Comparison of ENCODE assay signal across 8 cellular contexts in genomic region chr17:8138672-8139371, GRCh38. TPM values are rescaled to one million over a fixed set of nuclear protein-coding genes. Genes with fewer than 3 reads are reported as not detected.
DNase-seq lines count a peak whose midpoint lies in the region; TF ChIP-seq lines count a peak whose summit lies in the region.

No MANE protein-coding gene starts in this region.

- no peaks in the 10 kb centered on the region for H3K27me3 ChIP-seq in endocrine pancreas (ENCODE audit: control insufficient read depth, insufficient read depth, low read length)

- peak; percentile 81 for TF ChIP-seq CTCF in GM20000 (IDR thresholded peaks at IDR 0.05; ENCODE audit: extremely low read depth, missing control alignments)

- H3K4me3 ChIP-seq in endocrine pancreas (ENCODE audit: control insufficient read depth, insufficient read depth, low read length) = peak overlapping the region; percentile 55

- no peaks in the 10 kb centered on the region for H3K36me3 ChIP-seq in endocrine pancreas (ENCODE audit: control insufficient read depth, insufficient read depth, low read length)

- no peaks in the 10 kb centered on the region for H3K4me1 ChIP-seq in endocrine pancreas (ENCODE audit: control insufficient read depth, insufficient read depth, low read length)

- DNase-seq in COR-L47 (lab: John Stamatoyannopoulos, UW) (peak; percentile 85), GM20000 (ENCODE audit: low spot score) (peak; percentile 91), HT-29 (ENCODE audit: low spot score) (peak; percentile 96), mesenteric fat pad (ENCODE audit: low spot score) (peak; percentile 97)
- peak; percentile 77 for DNase-seq in NK-92 treated with Interleukin-12 subunit alpha and Interleukin-12 subunit beta, amount 100 ng/mL, for 24 hours (lab: John Stamatoyannopoulos, UW)
- DNase-seq in activated CD8-positive, alpha-beta memory T cell treated with anti-CD3 and anti-CD28 coated beads for 48 hours (ENCODE audit: low read depth in 2 of 3, low spot score in 2 of 3) = peak in 2 of 3 experiments; percentile 95 to 100
- peak; percentile 91 for DNase-seq in stimulated activated CD8-positive, alpha-beta memory T cell treated with anti-CD3 and anti-CD28 coated beads, Interleukin-15, amount 100 ng/mL, for 1 hour (ENCODE audit: low read depth)

- no peak overlapping the region for H3K9ac ChIP-seq in endocrine pancreas (ENCODE audit: control insufficient read depth, insufficient read depth, low read length)

- H3K9me3 ChIP-seq in endocrine pancreas (ENCODE audit: control insufficient read depth, low read length) = no peaks in the 10 kb centered on the region

RNA-seq across cellular contexts. Expression of gene PER1, which starts 13.4 kb away (rescaled TPM):
- total RNA-seq in HT-29 (2014; rRNA removed; shearing (Covaris generic)) = 37.1 and 43.5 TPM in 2 replicates
- total RNA-seq in mesenteric fat pad = 316 TPM

RNA-seq across cellular contexts. Expression of gene HES7, which starts 14.9 kb away (rescaled TPM):
- total RNA-seq in HT-29 (2014; rRNA removed; shearing (Covaris generic)) = 0.61 and 0.76 TPM in 2 replicates
- not detected for total RNA-seq in mesenteric fat pad

RNA-seq across cellular contexts. Expression of gene ALOXE3, which starts 20.5 kb away (rescaled TPM):
- total RNA-seq in HT-29 (2014; rRNA removed; shearing (Covaris generic)) = not detected in 2 replicates
- total RNA-seq in mesenteric fat pad = not detected

RNA-seq across cellular contexts. Expression of gene VAMP2, which starts 23.9 kb away (rescaled TPM):
- total RNA-seq in HT-29 (2014; rRNA removed; shearing (Covaris generic)) = 4.9 and 5.8 TPM in 2 replicates
- total RNA-seq in mesenteric fat pad = 52.4 TPM

RNA-seq across cellular contexts. Expression of gene TMEM107, which starts 37.4 kb away (rescaled TPM):
- total RNA-seq in HT-29 (2014; rRNA removed; shearing (Covaris generic)) = 12.6 and 14.5 TPM in 2 replicates
- 16.3 TPM for total RNA-seq in mesenteric fat pad

Comparison
In these comparisons a context has a peak if more than half of its experiments do, and no peak if none do; other contexts are left out.
1. Peak in every context shown above with its lines: DNase-seq and H3K4me3 ChIP-seq.